ENCODE assay signal across 29 cellular contexts in genomic region chr19:33413868-33414666, GRCh38.
"Had no signal": no experiment of that assay in that cellular context is flagged by ENCODE, and none has a peak within 500 bp of the region (broad histone marks: within the 10 kb centered on the region; RNA-seq: fewer than 3 reads in every experiment).

No MANE protein-coding gene starts in this region.

- H3K27me3 Mint-ChIP-seq: naive thymus-derived CD4-positive, alpha-beta T cell had no signal

- H3K4me3 ChIP-seq: coronary artery, esophagus muscularis mucosa, gastroesophageal sphincter, heart left ventricle, neural progenitor cell, ovary, psoas muscle, right lobe of liver, stomach, thyroid gland, vagina had no signal

- DNase-seq: dermis blood vessel endothelial cell; effector memory CD4-positive, alpha-beta T cell; foreskin keratinocyte; hippocampal formation; kidney glomerular epithelial cell; mesenchymal stem cell; midbrain; naive thymus-derived CD4-positive, alpha-beta T cell; nucleus accumbens; ovary; small intestine; stimulated activated CD4-positive, alpha-beta T cell treated with anti-CD3 and anti-CD28 coated beads, Interleukin-1b, Interleukin-23, amount 100 ng/mL, for 48 hours; stimulated activated CD4-positive, alpha-beta T cell treated with anti-CD3 and anti-CD28 coated beads, Interleukin-4, amount 100 ng/mL, for 1 hour; stimulated activated naive CD4-positive, alpha-beta T cell treated with Interleukin-2 at 50 U/mL for 16 hours; stomach; thyroid gland; trophoblast cell had no signal

- ATAC-seq: foreskin keratinocyte; gastroesophageal sphincter; heart left ventricle; naive thymus-derived CD4-positive, alpha-beta T cell; psoas muscle; right lobe of liver; stimulated activated effector memory CD8-positive, alpha-beta T cell treated with anti-CD3 and anti-CD28 coated beads, Interleukin-12 subunit alpha, Interleukin-12 subunit beta, amount 100 ng/mL, for 72 hours had no signal

- H3K4me2 ChIP-seq: neural progenitor cell had no signal

- H3K4me1 ChIP-seq: foreskin keratinocyte, neural progenitor cell, psoas muscle, thyroid gland had no signal

- H3K27me3 ChIP-seq: esophagus muscularis mucosa, foreskin keratinocyte, gastroesophageal sphincter, heart left ventricle, neural progenitor cell, ovary, right lobe of liver, stomach, thyroid gland, vagina had no signal

- H3K27ac ChIP-seq: coronary artery, esophagus muscularis mucosa, foreskin keratinocyte, gastroesophageal sphincter, heart left ventricle, neural progenitor cell, ovary, psoas muscle, right lobe of liver, stomach, thyroid gland, vagina had no signal

- FAIRE-seq: endothelial cell of umbilical vein, islet of Langerhans, small intestine had no signal

- H3K9me3 ChIP-seq: esophagus muscularis mucosa, gastroesophageal sphincter, heart left ventricle, ovary, psoas muscle, right lobe of liver, stomach, thyroid gland, vagina had no signal

- H3K4me3 Mint-ChIP-seq: naive thymus-derived CD4-positive, alpha-beta T cell; nephron; neural progenitor cell; stimulated activated effector memory CD8-positive, alpha-beta T cell treated with anti-CD3 and anti-CD28 coated beads, Interleukin-12 subunit alpha, Interleukin-12 subunit beta, amount 100 ng/mL, for 72 hours had no signal

- H3K9ac ChIP-seq: neural progenitor cell had no signal

- H3K36me3 Mint-ChIP-seq: neural progenitor cell; stimulated activated effector memory CD8-positive, alpha-beta T cell treated with anti-CD3 and anti-CD28 coated beads, Interleukin-12 subunit alpha, Interleukin-12 subunit beta, amount 100 ng/mL, for 72 hours had no signal

- H3K27ac Mint-ChIP-seq: naive thymus-derived CD4-positive, alpha-beta T cell; nephron; neural progenitor cell; stimulated activated effector memory CD8-positive, alpha-beta T cell treated with anti-CD3 and anti-CD28 coated beads, Interleukin-12 subunit alpha, Interleukin-12 subunit beta, amount 100 ng/mL, for 72 hours had no signal

- H3K36me3 ChIP-seq: neural progenitor cell, ovary, thyroid gland, vagina had no signal

- H3K9me3 Mint-ChIP-seq: naive thymus-derived CD4-positive, alpha-beta T cell; nephron; neural progenitor cell; stimulated activated effector memory CD8-positive, alpha-beta T cell treated with anti-CD3 and anti-CD28 coated beads, Interleukin-12 subunit alpha, Interleukin-12 subunit beta, amount 100 ng/mL, for 72 hours had no signal
